12 cellular contexts compared by ENCODE assay signal in the genomic region with DNA sequence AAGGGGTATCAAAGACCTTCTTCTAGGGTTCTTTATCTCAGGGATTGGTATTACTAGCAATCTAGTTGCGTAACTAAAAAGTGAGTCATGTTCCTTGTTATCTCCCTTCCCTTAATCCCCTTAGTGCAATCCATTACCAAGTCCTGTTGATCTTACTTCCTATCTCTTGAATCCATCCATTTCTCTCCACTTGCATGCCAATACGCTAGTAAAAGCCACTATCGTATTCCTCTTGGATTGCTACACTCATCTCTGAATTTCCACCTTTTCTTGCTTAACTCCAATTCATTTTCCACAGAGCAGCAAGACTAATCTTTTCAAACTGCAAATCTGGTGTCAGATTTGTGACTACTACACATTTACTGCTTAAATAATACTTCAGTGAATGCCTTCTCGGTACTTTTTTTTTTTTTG. TPM values are rescaled to one million over a fixed set of nuclear protein-coding genes. Genes with fewer than 3 reads are reported as not detected.
A peak's percentile ranks its signal among the peaks of the same experiment; 100 is the strongest.
DNase-seq lines count a peak whose midpoint lies in the region; ATAC-seq, FAIRE-seq and TF ChIP-seq lines count a peak whose summit lies in the region.
"Had no signal": no experiment of that assay in that cellular context is flagged by ENCODE, and none has a peak within 500 bp of the region (broad histone marks: within the 10 kb centered on the region; RNA-seq: fewer than 3 reads in every experiment).

No MANE protein-coding gene starts in this region.

- H3K27ac ChIP-seq in A549 (no peak overlapping the region), GM23248 (peak overlapping the region; percentile 12; the same call in 1 of the 2 replicates)

- H3K27me3 Mint-ChIP-seq in T-helper 17 cell = no peaks in the 10 kb centered on the region

- CTCF ChIA-PET in A549 (lab: Yijun Ruan, JAX) = no interaction called here

- H3K36me3 ChIP-seq in GM23248 (ENCODE audit: low read depth) = peaks cover 27% of the 10 kb centered on the region

- H3K27ac Mint-ChIP-seq in T-helper 17 cell = peak overlapping the region; percentile 95

- ATAC-seq in A549 (no peak), T-helper 17 cell (no peak), GM18511 (IDR thresholded peaks at IDR 0.05; ENCODE audit: unreplicated experiment) (no peak)

- TF ChIP-seq POLR2A in A549 (IDR thresholded peaks at IDR 0.05; ENCODE audit: low read length) = no peak

- TF ChIP-seq RAD21 in A549 (conservative IDR thresholded peaks at IDR 0.05 in 1 of 2, IDR thresholded peaks at IDR 0.05 in 1 of 2) = no peak

- peaks cover 17% of the 10 kb centered on the region for H3K36me3 Mint-ChIP-seq in T-helper 17 cell (ENCODE audit: low read depth)

- H3K4me1 Mint-ChIP-seq in T-helper 17 cell = peaks cover 60% of the 10 kb centered on the region

- DNase-seq in A549 (ENCODE audit: low read depth in 1 of 2, low spot score in 1 of 2) (peak; percentile 13 to 37), GM23248 (peak; percentile 35), T-helper 17 cell (no peak), fibroblast of pulmonary artery (ENCODE audit: low read depth) (peak; percentile 58), NCI-H2171 (lab: John Stamatoyannopoulos, UW) (no peak), retina (no peak)
- DNase-seq in stimulated activated naive CD4-positive, alpha-beta T cell treated with Interleukin-2 at 50 U/mL for 16 hours (lab: John Stamatoyannopoulos, UW) = no peak
- DNase-seq: NCI-H1048; stimulated activated CD4-positive, alpha-beta T cell treated with anti-CD3 and anti-CD28 coated beads, Interleukin-1b, Interleukin-23, amount 100 ng/mL, for 48 hours; substantia nigra had no signal

- H4K20me1 ChIP-seq in GM23248 (ENCODE audit: insufficient read depth) = no peaks in the 10 kb centered on the region

- H3K79me2 ChIP-seq in GM23248 (ENCODE audit: insufficient read depth) = peaks cover 22% of the 10 kb centered on the region

- H3K4me3 Mint-ChIP-seq in T-helper 17 cell = peak overlapping the region; percentile 78

- FAIRE-seq in A549 (lab: Jason Lieb, UNC) = no peak

- H3K4me2 ChIP-seq in A549 (no peak overlapping the region), GM23248 (ENCODE audit: unreplicated experiment) (no peak overlapping the region)

- WGBS in A549 (ENCODE audit: missing lambda C conversion rate) = 81% methylated on average over 4 of the region's 4 CpGs
- 68 to 72% methylated on average over 4 of the region's 4 CpGs for WGBS in GM23248 (ENCODE audit: low coverage in 1 of 2, low lambda C conversion rate in 2 of 2, missing lambda C conversion rate in 2 of 2), 2 experiments

- TF ChIP-seq EP300 in A549 (IDR thresholded peaks at IDR 0.05) = no peak

- H2AFZ ChIP-seq in GM23248 = no peak overlapping the region

- H3K27me3 ChIP-seq in GM23248 (replicated peaks; ENCODE audit: insufficient read depth) = no peaks in the 10 kb centered on the region

- no peak overlapping the region for H3K4me3 ChIP-seq in A549
- H3K4me3 ChIP-seq in GM23248 = no peak overlapping the region
- H3K4me3 ChIP-seq in fibroblast of pulmonary artery (replicated peaks; ENCODE audit: low read depth, low read length) = no peak overlapping the region

- TF ChIP-seq CTCF in A549 (IDR thresholded peaks at IDR 0.05) (no peak), fibroblast of pulmonary artery (IDR thresholded peaks at IDR 0.05; ENCODE audit: low read length, missing control alignments) (no peak)

- H3K4me1 ChIP-seq in A549 (peaks cover 19% of the 10 kb centered on the region), GM23248 (ENCODE audit: insufficient read depth) (peaks cover 18% of the 10 kb centered on the region)

- POLR2A ChIA-PET in A549 (lab: Yijun Ruan, JAX) = no interaction called here

- in situ Hi-C loops in GM23248 (cut with MboI) = loop anchor here (25.0 kb wide), 1 partner anchor 413 kb away; a partner anchor contains a TSS

- no peak overlapping the region for H3K9ac ChIP-seq in GM23248

- peaks cover 56% of the 10 kb centered on the region for H3F3A ChIP-seq in GM23248 (ENCODE audit: insufficient read depth)

- H3K9me3 ChIP-seq in A549 (no peaks in the 10 kb centered on the region), GM23248 (ENCODE audit: low read depth) (no peaks in the 10 kb centered on the region), T-helper 17 cell (ENCODE audit: control insufficient read depth, low read length, poor library complexity, severe bottlenecking) (no peaks in the 10 kb centered on the region)

- no peaks in the 10 kb centered on the region for H3K9me2 ChIP-seq in GM23248 (ENCODE audit: insufficient read depth)

TF ChIP-seq in A549, 52 proteins besides CTCF, POLR2A, EP300 and RAD21:
- TF ChIP-seq CHD4 (IDR thresholded peaks at IDR 0.05; ENCODE audit: borderline replicate concordance) (no peak), FOSL2 (IDR thresholded peaks at IDR 0.05) (0 out of 2 replicates have a peak, but pooled peaks have one; percentile 36), FOSL2 (CRISPR knock-in tag; IDR thresholded peaks at IDR 0.05) (peak; percentile 68), CEBPB (IDR thresholded peaks at IDR 0.05) (peak; percentile 71 to 89)

RNA-seq across cellular contexts. Expression of a gene that starts 1.8 kb away (rescaled TPM):
- polyA plus RNA-seq in A549 (2011; rRNA removed) = 53.5 and 70.0 TPM in 2 replicates
- 25.8 and 31.8 TPM in 2 replicates for polyA plus RNA-seq in A549 (2012; cell fraction: cytosol; rRNA removed)
- 16.3 and 30.6 TPM in 2 replicates for polyA plus RNA-seq in A549 (2012; cell fraction: nucleus; rRNA removed)
- 41.8 to 47.7 TPM (median 45.4 TPM) in 3 replicates for polyA plus RNA-seq in A549 (2017; fragmentation: RNase III; extraction: RNeasy Plus Mini Kit Qiagen cat#74134 plus additional on column Dnase treatment)
- 40.5 and 50.0 TPM in 2 replicates for polyA minus RNA-seq in A549 (2011; rRNA and poly(A)+ RNA removed)
- total RNA-seq in GM23248 (2014; rRNA removed; shearing (Covaris generic)) = 31.3 and 40.1 TPM in 2 replicates
- 18.9 and 25.8 TPM in 2 replicates for polyA plus RNA-seq in GM23248 (2016; fragmentation: Nextera tagmentation; extraction: Ambion mirVana)
- total RNA-seq in T-helper 17 cell = 10 to 100 TPM; 57.9 to 64.1 TPM

RNA-seq across cellular contexts. Expression of a gene that starts 22.5 kb away (rescaled TPM):
- polyA plus RNA-seq in A549 (2011; rRNA removed) = 211 and 218 TPM in 2 replicates
- polyA plus RNA-seq in A549 (2012; cell fraction: cytosol; rRNA removed) = 115 and 116 TPM in 2 replicates
- polyA plus RNA-seq in A549 (2012; cell fraction: nucleus; rRNA removed) = 63.3 and 98.0 TPM in 2 replicates
- polyA plus RNA-seq in A549 (2017; fragmentation: RNase III; extraction: RNeasy Plus Mini Kit Qiagen cat#74134 plus additional on column Dnase treatment) = 145 to 163 TPM (median 146 TPM) in 3 replicates
- 89.5 and 105 TPM in 2 replicates for polyA minus RNA-seq in A549 (2011; rRNA and poly(A)+ RNA removed)
- 114 and 117 TPM in 2 replicates for total RNA-seq in GM23248 (2014; rRNA removed; shearing (Covaris generic))
- polyA plus RNA-seq in GM23248 (2016; fragmentation: Nextera tagmentation; extraction: Ambion mirVana) = 130 and 134 TPM in 2 replicates
- 100 to 1,000 TPM; 160 to 161 TPM for total RNA-seq in T-helper 17 cell

RNA-seq across cellular contexts. Expression of a gene that starts 22.6 kb away (rescaled TPM):
- 24.8 and 37.9 TPM in 2 replicates for polyA plus RNA-seq in A549 (2011; rRNA removed)
- polyA plus RNA-seq in A549 (2012; cell fraction: cytosol; rRNA removed) = 14.9 and 17.1 TPM in 2 replicates
- polyA plus RNA-seq in A549 (2012; cell fraction: nucleus; rRNA removed) = 11.1 and 16.1 TPM in 2 replicates
- 24.8 to 26.7 TPM (median 25.1 TPM) in 3 replicates for polyA plus RNA-seq in A549 (2017; fragmentation: RNase III; extraction: RNeasy Plus Mini Kit Qiagen cat#74134 plus additional on column Dnase treatment)
- 4.0 and 4.2 TPM in 2 replicates for polyA minus RNA-seq in A549 (2011; rRNA and poly(A)+ RNA removed)
- total RNA-seq in GM23248 (2014; rRNA removed; shearing (Covaris generic)) = 44.8 and 60.7 TPM in 2 replicates
- 59.8 and 66.9 TPM in 2 replicates for polyA plus RNA-seq in GM23248 (2016; fragmentation: Nextera tagmentation; extraction: Ambion mirVana)
- total RNA-seq in T-helper 17 cell = 100 to 1,000 TPM in 1 of 2 donors, 10 to 100 TPM in 1; 98.1 to 107 TPM

RNA-seq across cellular contexts. Expression of a gene that starts 51.9 kb away (rescaled TPM):
- polyA plus RNA-seq in A549 (2011; rRNA removed) = not detected in 2 replicates
- polyA plus RNA-seq in A549 (2012; cell fraction: cytosol; rRNA removed) = 0.04 TPM in 1 of 2 replicates, not detected in the other
- not detected in 2 replicates for polyA plus RNA-seq in A549 (2012; cell fraction: nucleus; rRNA removed)
- not detected in 3 replicates for polyA plus RNA-seq in A549 (2017; fragmentation: RNase III; extraction: RNeasy Plus Mini Kit Qiagen cat#74134 plus additional on column Dnase treatment)
- polyA minus RNA-seq in A549 (2011; rRNA and poly(A)+ RNA removed) = not detected in 2 replicates
- not detected in 2 replicates for total RNA-seq in GM23248 (2014; rRNA removed; shearing (Covaris generic))
- polyA plus RNA-seq in GM23248 (2016; fragmentation: Nextera tagmentation; extraction: Ambion mirVana) = 0.15 TPM in 1 of 2 replicates, not detected in the other
- total RNA-seq in T-helper 17 cell = not detected
- total RNA-seq: myocyte had no signal

RNA-seq across cellular contexts. Expression of a gene that starts 58.7 kb away (rescaled TPM):
- 80.6 and 84.8 TPM in 2 replicates for polyA plus RNA-seq in A549 (2011; rRNA removed)
- 47.7 and 55.2 TPM in 2 replicates for polyA plus RNA-seq in A549 (2012; cell fraction: cytosol; rRNA removed)
- polyA plus RNA-seq in A549 (2012; cell fraction: nucleus; rRNA removed) = 21.9 and 24.6 TPM in 2 replicates
- polyA plus RNA-seq in A549 (2017; fragmentation: RNase III; extraction: RNeasy Plus Mini Kit Qiagen cat#74134 plus additional on column Dnase treatment) = 97.7 to 108 TPM (median 107 TPM) in 3 replicates
- polyA minus RNA-seq in A549 (2011; rRNA and poly(A)+ RNA removed) = 14.3 and 15.9 TPM in 2 replicates
- total RNA-seq in GM23248 (2014; rRNA removed; shearing (Covaris generic)) = 52.7 and 57.5 TPM in 2 replicates
- 252 and 257 TPM in 2 replicates for polyA plus RNA-seq in GM23248 (2016; fragmentation: Nextera tagmentation; extraction: Ambion mirVana)
- 10 to 100 TPM; 76.5 to 79.5 TPM for total RNA-seq in T-helper 17 cell

Comparison
In these comparisons a context has a peak if more than half of its experiments do, and no peak if none do; other contexts are left out.
1. DNase-seq: peak in A549 (2 of 2), GM23248 (single experiment) and fibroblast of pulmonary artery (single experiment); none in T-helper 17 cell (0 of 3), NCI-H2171 (single experiment), retina (single experiment) and stimulated activated naive CD4-positive, alpha-beta T cell treated with Interleukin-2 at 50 U/mL for 16 hours (single experiment).